Comparison of ENCODE assay signal across 9 cellular contexts in genomic region chr6:52233975-52234823, GRCh38. TPM values are rescaled to one million over a fixed set of nuclear protein-coding genes. Genes with fewer than 3 reads are reported as not detected.
DNase-seq lines count a peak whose midpoint lies in the region; ATAC-seq and TF ChIP-seq lines count a peak whose summit lies in the region.
"Had no signal": no experiment of that assay in that cellular context is flagged by ENCODE, and none has a peak within 500 bp of the region (broad histone marks: within the 10 kb centered on the region; RNA-seq: fewer than 3 reads in every experiment).

No MANE protein-coding gene starts in this region.

- DNase-seq in heart right ventricle (no peak), left ventricle myocardium superior (no peak), SJSA1 (ENCODE audit: low read depth in 1 of 2, low spot score in 2 of 2) (peak; percentile 41 to 62), esophagus squamous epithelium (lab: John Stamatoyannopoulos, UW) (no peak), gastrocnemius medialis (peak in 1 of 2 donors; percentile 24)

- H3K4me2 ChIP-seq in KMS-11, result no peak overlapping the region

- no peaks in the 10 kb centered on the region for H4K20me1 ChIP-seq in KMS-11 (ENCODE audit: insufficient read depth)

- no peaks in the 10 kb centered on the region for H3K36me3 ChIP-seq in heart right ventricle
- H3K36me3 ChIP-seq in KMS-11 (ENCODE audit: insufficient read depth), result no peaks in the 10 kb centered on the region
- no peaks in the 10 kb centered on the region for H3K36me3 ChIP-seq in SJSA1
- H3K36me3 ChIP-seq in esophagus squamous epithelium, result no peaks in the 10 kb centered on the region
- H3K36me3 ChIP-seq in gastrocnemius medialis, result no peaks in the 10 kb centered on the region

- H3K27me3 ChIP-seq in heart right ventricle (peaks cover 0 to 9% (median 0%) of the 10 kb centered on the region in 7 donors), KMS-11 (ENCODE audit: insufficient read depth, low read depth) (peaks cover 10% of the 10 kb centered on the region; the same call in 1 of the 2 replicates), SJSA1 (replicated peaks) (peaks cover 24% of the 10 kb centered on the region), esophagus squamous epithelium (peaks cover 0 to 20% (median 0%) of the 10 kb centered on the region in 4 donors), gastrocnemius medialis (no peaks in the 10 kb centered on the region)

- intact Hi-C loops in heart right ventricle (cut with DNase I), result loop anchor here in 4 of 10 donors (2.0 to 10.0 kb wide), 3 partner anchors 69 to 72 kb away; no protein-coding TSS in a partner anchor
- intact Hi-C loops in left ventricle myocardium superior (cut with micrococcal nuclease), result no loop called here
- intact Hi-C loops in esophagus squamous epithelium (cut with DNase I), result no loop called here
- intact Hi-C loops in gastrocnemius medialis (cut with DNase I; ENCODE audit: low total_unique reads), result loop anchor here (1.0 to 10.0 kb wide), 4 partner anchors 69 to 171 kb away; partner anchors contain the start of gene PKHD1

- no peak overlapping the region for H2AFZ ChIP-seq in KMS-11 (ENCODE audit: low read depth)

- H3K79me2 ChIP-seq in KMS-11 (ENCODE audit: insufficient read depth, low read depth), result no peaks in the 10 kb centered on the region

- H3K27ac ChIP-seq in heart right ventricle, result no peak overlapping the region
- no peak overlapping the region for H3K27ac ChIP-seq in KMS-11
- H3K27ac ChIP-seq in SJSA1, result no peak overlapping the region
- no peak overlapping the region for H3K27ac ChIP-seq in esophagus squamous epithelium
- no peak overlapping the region for H3K27ac ChIP-seq in gastrocnemius medialis

- H3K4me3 ChIP-seq in heart right ventricle (no peak overlapping the region), KMS-11 (IDR thresholded peaks at IDR 0.05; ENCODE audit: insufficient read depth, low read depth, low read length) (no peak overlapping the region), SJSA1 (no peak overlapping the region), esophagus squamous epithelium (no peak overlapping the region), gastrocnemius medialis (no peak overlapping the region)

- ATAC-seq in heart right ventricle (peak in 3 of 8 donors; percentile 33 to 49 (median 49)), left ventricle myocardium superior (no peak), GM21619 (IDR thresholded peaks at IDR 0.05; ENCODE audit: unreplicated experiment) (peak; percentile 76), gastrocnemius medialis (peak; percentile 56 to 88), GM18520 (IDR thresholded peaks at IDR 0.05; ENCODE audit: unreplicated experiment) (no peak)

- H3K9me3 ChIP-seq in heart right ventricle, result no peaks in the 10 kb centered on the region
- H3K9me3 ChIP-seq in SJSA1 (replicated peaks), result no peaks in the 10 kb centered on the region
- H3K9me3 ChIP-seq in esophagus squamous epithelium, result no peaks in the 10 kb centered on the region
- no peaks in the 10 kb centered on the region for H3K9me3 ChIP-seq in gastrocnemius medialis

- in situ Hi-C loops in gastrocnemius medialis (cut with MboI; ENCODE audit: low sequenced_read_pairs in 4 of 4), result loop anchor here in 3 of 4 donors (10.0 kb wide), 1 partner anchor 149 kb away; the partner anchor contains the start of gene PKHD1 (in 3 of the 3)

- H3K4me1 ChIP-seq in heart right ventricle (no peaks in the 10 kb centered on the region), KMS-11 (ENCODE audit: low read depth, poor library complexity, severe bottlenecking) (peaks cover 52% of the 10 kb centered on the region), SJSA1 (replicated peaks) (no peaks in the 10 kb centered on the region), esophagus squamous epithelium (no peaks in the 10 kb centered on the region), gastrocnemius medialis (no peaks in the 10 kb centered on the region)

- TF ChIP-seq CTCF in heart right ventricle (IDR thresholded peaks at IDR 0.05) (peak in 8 of 9 donors; percentile 12 to 56 (median 50)), KMS-11 (conservative IDR thresholded peaks at IDR 0.05; ENCODE audit: low read depth, low read length) (peak; percentile 76), esophagus squamous epithelium (IDR thresholded peaks at IDR 0.05) (peak in 4 of 6 experiments; percentile 28 to 47 (median 31)), gastrocnemius medialis (IDR thresholded peaks at IDR 0.05 in 4 of 5, conservative IDR thresholded peaks at IDR 0.05 in 1 of 5) (peak; percentile 37 to 71 (median 67))

- WGBS in heart right ventricle, 2 donors, result 44 to 47% methylated on average over 15 of the region's 15 CpGs
- 46% methylated on average over 15 of the region's 15 CpGs for WGBS in esophagus squamous epithelium, 2 donors

- H3K9ac ChIP-seq in KMS-11, result no peak overlapping the region

- TF ChIP-seq POLR2A in esophagus squamous epithelium (IDR thresholded peaks at IDR 0.05), result no peak
- TF ChIP-seq POLR2A in gastrocnemius medialis (IDR thresholded peaks at IDR 0.05), result no peak

RNA-seq across cellular contexts. Expression of gene IL17F, which starts 10.1 kb away (rescaled TPM):
- total RNA-seq in heart right ventricle (not detected), left ventricle myocardium superior (not detected), esophagus squamous epithelium (1 to 10 TPM in 1 of 4 donors, not detected in 3; 1.4 TPM), gastrocnemius medialis (not detected)
- not detected for polyA plus RNA-seq in heart right ventricle
- not detected in 2 replicates for total RNA-seq in SJSA1 (2014; rRNA removed; shearing (Covaris generic))
- total RNA-seq: mononuclear cell had no signal

RNA-seq across cellular contexts. Expression of gene IL17A, which starts 48.0 kb away (rescaled TPM):
- total RNA-seq in heart right ventricle, result not detected
- polyA plus RNA-seq in heart right ventricle, result not detected
- not detected for total RNA-seq in left ventricle myocardium superior
- total RNA-seq in SJSA1 (2014; rRNA removed; shearing (Covaris generic)), result not detected in 2 replicates
- total RNA-seq in esophagus squamous epithelium, result not detected
- total RNA-seq in gastrocnemius medialis, result not detected
- total RNA-seq: mononuclear cell had no signal

RNA-seq across cellular contexts. Expression of gene MCM3, which starts 50.3 kb away (rescaled TPM):
- total RNA-seq in heart right ventricle (10 to 100 TPM; 18.0 to 28.5 (median 25.9) TPM), left ventricle myocardium superior (21.8 TPM), esophagus squamous epithelium (10 to 100 TPM; 37.5 to 70.3 (median 47.7) TPM), gastrocnemius medialis (10 to 100 TPM in 1 of 4 donors, 1 to 10 TPM in 3; 9.1 to 12.9 (median 9.8) TPM)
- polyA plus RNA-seq in heart right ventricle, result 10 to 100 TPM in 1 of 2 donors, 1 to 10 TPM in 1; 9.7 to 29.7 TPM
- 212 and 220 TPM in 2 replicates for total RNA-seq in SJSA1 (2014; rRNA removed; shearing (Covaris generic))

Comparison
In these comparisons a context has a peak if more than half of its experiments do, and no peak if none do; other contexts are left out.
1. ATAC-seq: peak in GM21619 (single experiment) and gastrocnemius medialis (2 of 2); none in left ventricle myocardium superior (single experiment) and GM18520 (single experiment).
2. DNase-seq: peak in SJSA1 (2 of 2); none in heart right ventricle (0 of 2), left ventricle myocardium superior (single experiment) and esophagus squamous epithelium (single experiment).
3. Peak in every context shown above with its lines, with median percentiles within 50 percentile points of each other: CTCF ChIP-seq.